Comparison of ENCODE assay signal across 1 cellular context in genomic region chr18:74251297-74252031, GRCh38.
TF ChIP-seq lines count a peak whose summit lies in the region.

No MANE protein-coding gene starts in this region.

TF ChIP-seq in K562, 482 proteins besides CTCF, POLR2A, EP300 and RAD21 (continued from another document):
- TF ChIP-seq RREB1 (CRISPR knock-in tag; IDR thresholded peaks at IDR 0.05) (no peak), FOXA3 (CRISPR knock-in tag; conservative IDR thresholded peaks at IDR 0.05 in 1 of 2, IDR thresholded peaks at IDR 0.05 in 1 of 2) (no peak), MYBL2 (IDR thresholded peaks at IDR 0.05; ENCODE audit: low read depth) (no peak), MYBL2 (CRISPR knock-in tag; IDR thresholded peaks at IDR 0.05; ENCODE audit: borderline replicate concordance) (no peak), NR2C1 (IDR thresholded peaks at IDR 0.05) (peak; percentile 88), NR2C1 (tag; IDR thresholded peaks at IDR 0.05) (peak; percentile 94), SMARCC2 (IDR thresholded peaks at IDR 0.05; ENCODE audit: low read depth) (peak; percentile 35; the same call in 1 of the 2 replicates), NR2C2 (CRISPR knock-in tag; IDR thresholded peaks at IDR 0.05) (no peak), NR2C2 (tag; IDR thresholded peaks at IDR 0.05) (peak; percentile 94), FOSL1 (tag; conservative IDR thresholded peaks at IDR 0.05) (peak; percentile 67), ZNF174 (CRISPR knock-in tag; IDR thresholded peaks at IDR 0.05) (no peak), ZKSCAN8 (CRISPR knock-in tag; IDR thresholded peaks at IDR 0.05) (no peak), ARID3A (IDR thresholded peaks at IDR 0.05; ENCODE audit: borderline replicate concordance, low read depth, low read length) (no peak), BRCA1 (IDR thresholded peaks at IDR 0.05) (no peak), BRCA1 (CRISPR knock-in tag; IDR thresholded peaks at IDR 0.05) (no peak), HIVEP1 (CRISPR knock-in tag; IDR thresholded peaks at IDR 0.05) (no peak), CBFA2T3 (IDR thresholded peaks at IDR 0.05) (peak; percentile 67), DPF2 (IDR thresholded peaks at IDR 0.05) (peak; percentile 73), AFF1 (IDR thresholded peaks at IDR 0.05; ENCODE audit: low read depth in 1 of 2, partially characterized antibody in 2 of 2) (no peak), MEF2D (tag; conservative IDR thresholded peaks at IDR 0.05; ENCODE audit: low read depth) (no peak), HDAC3 (IDR thresholded peaks at IDR 0.05; ENCODE audit: borderline replicate concordance, partially characterized antibody) (peak; percentile 29), USF2 (CRISPR knock-in tag; IDR thresholded peaks at IDR 0.05) (no peak), MCM2 (IDR thresholded peaks at IDR 0.05; ENCODE audit: low read depth) (no peak)
